ENCODE assay signal across 3 cellular contexts in genomic region chr15:70810916-70811578, GRCh38.
TF ChIP-seq lines count a peak whose summit lies in the region.

No MANE protein-coding gene starts in this region.

TF ChIP-seq in GM23338, 12 proteins besides CTCF, POLR2A, EP300 and RAD21 (continues in another document):
- no peak for TF ChIP-seq POLR2AphosphoS5 (IDR thresholded peaks at IDR 0.05; ENCODE audit: low read depth)
- no peak for TF ChIP-seq NANOG (IDR thresholded peaks at IDR 0.05; ENCODE audit: borderline replicate concordance)
- TF ChIP-seq ZNF331 (CRISPR knock-in tag; IDR thresholded peaks at IDR 0.05; ENCODE audit: low read depth), result no peak
- no peak for TF ChIP-seq JUNB (IDR thresholded peaks at IDR 0.05; ENCODE audit: unreplicated experiment)
- no peak for TF ChIP-seq STAT1 (IDR thresholded peaks at IDR 0.05; ENCODE audit: unreplicated experiment)
- TF ChIP-seq EZH2 (IDR thresholded peaks at IDR 0.05; ENCODE audit: low read depth, unreplicated experiment), result no peak
- no peak for TF ChIP-seq EZH2phosphoT487 (IDR thresholded peaks at IDR 0.05; ENCODE audit: unreplicated experiment)
- TF ChIP-seq, protein P1, sequence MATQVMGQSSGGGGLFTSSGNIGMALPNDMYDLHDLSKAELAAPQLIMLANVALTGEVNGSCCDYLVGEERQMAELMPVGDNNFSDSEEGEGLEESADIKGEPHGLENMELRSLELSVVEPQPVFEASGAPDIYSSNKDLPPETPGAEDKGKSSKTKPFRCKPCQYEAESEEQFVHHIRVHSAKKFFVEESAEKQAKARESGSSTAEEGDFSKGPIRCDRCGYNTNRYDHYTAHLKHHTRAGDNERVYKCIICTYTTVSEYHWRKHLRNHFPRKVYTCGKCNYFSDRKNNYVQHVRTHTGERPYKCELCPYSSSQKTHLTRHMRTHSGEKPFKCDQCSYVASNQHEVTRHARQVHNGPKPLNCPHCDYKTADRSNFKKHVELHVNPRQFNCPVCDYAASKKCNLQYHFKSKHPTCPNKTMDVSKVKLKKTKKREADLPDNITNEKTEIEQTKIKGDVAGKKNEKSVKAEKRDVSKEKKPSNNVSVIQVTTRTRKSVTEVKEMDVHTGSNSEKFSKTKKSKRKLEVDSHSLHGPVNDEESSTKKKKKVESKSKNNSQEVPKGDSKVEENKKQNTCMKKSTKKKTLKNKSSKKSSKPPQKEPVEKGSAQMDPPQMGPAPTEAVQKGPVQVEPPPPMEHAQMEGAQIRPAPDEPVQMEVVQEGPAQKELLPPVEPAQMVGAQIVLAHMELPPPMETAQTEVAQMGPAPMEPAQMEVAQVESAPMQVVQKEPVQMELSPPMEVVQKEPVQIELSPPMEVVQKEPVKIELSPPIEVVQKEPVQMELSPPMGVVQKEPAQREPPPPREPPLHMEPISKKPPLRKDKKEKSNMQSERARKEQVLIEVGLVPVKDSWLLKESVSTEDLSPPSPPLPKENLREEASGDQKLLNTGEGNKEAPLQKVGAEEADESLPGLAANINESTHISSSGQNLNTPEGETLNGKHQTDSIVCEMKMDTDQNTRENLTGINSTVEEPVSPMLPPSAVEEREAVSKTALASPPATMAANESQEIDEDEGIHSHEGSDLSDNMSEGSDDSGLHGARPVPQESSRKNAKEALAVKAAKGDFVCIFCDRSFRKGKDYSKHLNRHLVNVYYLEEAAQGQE (IDR thresholded peaks at IDR 0.05; ENCODE audit: unreplicated experiment), result no peak
- TF ChIP-seq, protein P2, sequence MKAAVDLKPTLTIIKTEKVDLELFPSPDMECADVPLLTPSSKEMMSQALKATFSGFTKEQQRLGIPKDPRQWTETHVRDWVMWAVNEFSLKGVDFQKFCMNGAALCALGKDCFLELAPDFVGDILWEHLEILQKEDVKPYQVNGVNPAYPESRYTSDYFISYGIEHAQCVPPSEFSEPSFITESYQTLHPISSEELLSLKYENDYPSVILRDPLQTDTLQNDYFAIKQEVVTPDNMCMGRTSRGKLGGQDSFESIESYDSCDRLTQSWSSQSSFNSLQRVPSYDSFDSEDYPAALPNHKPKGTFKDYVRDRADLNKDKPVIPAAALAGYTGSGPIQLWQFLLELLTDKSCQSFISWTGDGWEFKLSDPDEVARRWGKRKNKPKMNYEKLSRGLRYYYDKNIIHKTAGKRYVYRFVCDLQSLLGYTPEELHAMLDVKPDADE (IDR thresholded peaks at IDR 0.05), result no peak
- no peak for TF ChIP-seq ZNF114 (CRISPR knock-in tag; IDR thresholded peaks at IDR 0.05)

TF ChIP-seq in IMR-90, 13 proteins besides CTCF, POLR2A, EP300 and RAD21:
- TF ChIP-seq SMC3 (IDR thresholded peaks at IDR 0.05; ENCODE audit: low read depth, low read length) (no peak), BHLHE40 (IDR thresholded peaks at IDR 0.05; ENCODE audit: low read depth, low read length) (no peak), FOS (IDR thresholded peaks at IDR 0.05; ENCODE audit: low read depth, low read length) (no peak), RFX5 (IDR thresholded peaks at IDR 0.05; ENCODE audit: low read depth, low read length) (no peak), MAFK (IDR thresholded peaks at IDR 0.05; ENCODE audit: low read depth, low read length) (no peak)

TF ChIP-seq in H1, 55 proteins besides CTCF, POLR2A, EP300 and RAD21:
- TF ChIP-seq CREB1 (IDR thresholded peaks at IDR 0.05), result no peak
- no peak for TF ChIP-seq CHD1 (IDR thresholded peaks at IDR 0.05; ENCODE audit: low read depth, low read length)
- TF ChIP-seq TEAD4 (IDR thresholded peaks at IDR 0.05; ENCODE audit: low read depth, low read length), result no peak
- TF ChIP-seq JUND (IDR thresholded peaks at IDR 0.05; ENCODE audit: low read length), result no peak
- TF ChIP-seq POU5F1 (IDR thresholded peaks at IDR 0.05; ENCODE audit: low read depth, low read length), result no peak
- TF ChIP-seq CEBPB (IDR thresholded peaks at IDR 0.05; ENCODE audit: low read depth, low read length), result no peak
- no peak for TF ChIP-seq CBX8 (IDR thresholded peaks at IDR 0.05; ENCODE audit: borderline replicate concordance, low read depth, low read length)
- no peak for TF ChIP-seq YY1 (IDR thresholded peaks at IDR 0.05; ENCODE audit: low read depth, low read length)
- no peak for TF ChIP-seq TCF12 (IDR thresholded peaks at IDR 0.05; ENCODE audit: low read depth, low read length)
- no peak for TF ChIP-seq CHD2 (IDR thresholded peaks at IDR 0.05; ENCODE audit: low read length)
- TF ChIP-seq TAF7 (optimal IDR thresholded peaks at IDR 0.05; ENCODE audit: borderline replicate concordance, low read depth, low read length), result no peak
- no peak for TF ChIP-seq GABPA (IDR thresholded peaks at IDR 0.05; ENCODE audit: borderline replicate concordance, insufficient read depth, low read length)
